18 cellular contexts compared by ENCODE assay signal in the genomic region with DNA sequence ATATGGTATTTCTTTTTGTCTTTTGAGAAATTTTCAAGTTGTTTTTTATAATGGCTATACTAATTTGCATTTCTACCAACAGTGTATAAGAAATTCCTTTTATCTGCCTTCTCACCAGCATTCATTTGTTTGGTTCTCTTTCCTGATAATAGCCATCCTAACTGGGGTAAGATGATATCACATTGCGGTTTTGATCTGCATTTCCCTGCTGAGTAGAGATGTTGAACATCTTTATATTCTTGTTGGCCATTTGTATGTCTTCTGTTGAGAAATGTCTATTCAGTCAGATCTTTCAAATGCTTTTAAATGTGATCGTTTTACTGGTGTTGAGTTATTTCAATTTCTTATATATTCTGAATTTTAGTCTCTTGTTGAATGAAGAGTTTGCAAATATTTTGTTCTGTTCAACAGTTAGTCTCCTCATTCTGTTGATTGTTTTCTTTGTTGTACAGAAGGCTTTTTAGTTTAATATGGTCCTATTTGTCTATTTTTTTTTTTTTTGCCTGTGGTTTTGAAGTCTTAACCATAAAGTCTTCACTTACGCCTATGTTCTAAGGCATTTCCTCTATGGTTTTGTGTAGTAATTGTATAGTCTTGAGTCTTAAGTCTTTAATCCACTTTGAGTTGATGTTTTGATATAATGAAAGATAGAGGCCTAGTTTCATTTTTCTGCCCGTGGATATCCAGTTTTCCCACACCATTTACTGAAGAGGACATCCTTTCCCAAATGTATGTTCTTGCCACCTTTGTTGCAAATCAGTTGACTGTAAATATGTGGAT.
"Had no signal": no experiment of that assay in that cellular context is flagged by ENCODE, and none has a peak within 500 bp of the region (broad histone marks: within the 10 kb centered on the region; RNA-seq: fewer than 3 reads in every experiment).

No MANE protein-coding gene starts in this region.

- H3K36me3 ChIP-seq: esophagus squamous epithelium, stomach, thoracic aorta, transverse colon had no signal

- H3K4me1 ChIP-seq: esophagus squamous epithelium, psoas muscle, stomach, transverse colon had no signal

- H3K4me3 ChIP-seq: esophagus squamous epithelium, hepatocyte, psoas muscle, skin epidermis, stomach, thoracic aorta, transverse colon had no signal

- H3K4me2 ChIP-seq: hepatocyte had no signal

- DNase-seq: effector memory CD8-positive, alpha-beta T cell; esophagus squamous epithelium; foreskin melanocyte; head of caudate nucleus; left colon; naive thymus-derived CD4-positive, alpha-beta T cell; nephron progenitor cell; psoas muscle; retina; stimulated activated CD4-positive, alpha-beta T cell treated with anti-CD3 and anti-CD28 coated beads, Interleukin-12 subunit alpha, Interleukin-12 subunit beta, amount 100 ng/mL, for 4 hours; stimulated activated naive CD4-positive, alpha-beta T cell; stomach; substantia nigra; transverse colon had no signal

- H3K27ac ChIP-seq: esophagus squamous epithelium, hepatocyte, psoas muscle, skin epidermis, stomach, thoracic aorta, transverse colon had no signal

- H3K27me3 ChIP-seq: esophagus squamous epithelium, hepatocyte, stomach, transverse colon had no signal

- H2AFZ ChIP-seq: hepatocyte had no signal

- ATAC-seq: effector memory CD8-positive, alpha-beta T cell; left colon; naive thymus-derived CD4-positive, alpha-beta T cell; psoas muscle; sciatic nerve had no signal

- H3K79me2 ChIP-seq: hepatocyte had no signal

- H3K9me3 ChIP-seq: esophagus squamous epithelium, psoas muscle, thoracic aorta, transverse colon had no signal
